8 cellular contexts compared by ENCODE assay signal in the genomic region with DNA sequence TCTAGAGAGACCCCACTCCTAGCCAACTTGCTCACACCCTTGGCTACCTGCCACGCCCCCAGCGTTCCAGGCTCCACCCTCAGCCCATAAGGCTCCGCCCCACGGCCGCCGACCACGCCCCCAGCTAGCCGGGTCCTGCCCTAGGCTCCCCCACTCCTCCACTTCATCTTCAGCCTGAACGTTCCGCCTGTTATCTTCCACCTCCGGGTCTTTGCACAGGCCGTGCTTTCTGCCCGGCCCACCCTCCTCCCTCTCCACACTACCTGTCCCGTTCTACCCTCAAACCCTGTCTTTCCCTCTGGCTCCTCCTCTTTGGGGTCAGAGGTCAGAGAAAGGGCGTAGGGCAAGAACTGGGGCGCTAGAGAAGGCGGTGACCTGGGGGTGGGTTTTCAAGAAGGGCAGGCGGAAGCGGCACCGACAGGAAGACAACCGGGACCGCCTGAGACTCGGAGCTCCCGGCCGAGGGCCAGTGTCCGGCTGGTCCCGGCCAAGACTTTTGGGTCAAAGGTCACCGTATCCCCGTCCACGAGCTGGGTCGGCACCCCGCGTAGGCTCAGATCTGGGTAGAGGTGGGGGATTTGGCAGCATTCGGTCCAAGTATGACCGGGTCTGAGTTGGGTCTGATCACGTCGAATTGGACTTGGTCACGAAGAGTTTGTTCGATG. TPM values are rescaled to one million over a fixed set of nuclear protein-coding genes. Genes with fewer than 3 reads are reported as not detected.
A peak's percentile ranks its signal among the peaks of the same experiment; 100 is the strongest.
DNase-seq lines count a peak whose midpoint lies in the region; ATAC-seq and TF ChIP-seq lines count a peak whose summit lies in the region.

No MANE protein-coding gene starts in this region.

- TF ChIP-seq POLR2A in breast epithelium (IDR thresholded peaks at IDR 0.05), result no peak

- H3K27ac Mint-ChIP-seq in CD8-positive, alpha-beta T cell, result no peak overlapping the region

- H3K27ac ChIP-seq in CD8-positive, alpha-beta T cell (ENCODE audit: low read depth, low read length), result no peak overlapping the region
- no peak overlapping the region for H3K27ac ChIP-seq in HEK293 (ENCODE audit: extremely low read depth, low read depth, low read length)
- H3K27ac ChIP-seq in RWPE1, result peak overlapping the region; percentile 60
- no peak overlapping the region for H3K27ac ChIP-seq in breast epithelium

- H3K36me3 Mint-ChIP-seq in CD8-positive, alpha-beta T cell, result no peaks in the 10 kb centered on the region

- POLR2A ChIA-PET in CD8-positive, alpha-beta T cell (lab: Charles Lee), result interaction anchor here (0.8 to 1.0 kb wide), 2 partner anchors 32 to 57 kb away, joined by 3 read pairs; a partner anchor contains a TSS
- POLR2A ChIA-PET in HEK293 (lab: Yijun Ruan, JAX) (interaction anchor here (0.6 to 1.7 kb wide), 7 partner anchors 9 to 223 kb away, joined by 3 to 19 read pairs (median 4); a partner anchor contains a TSS), RWPE1 (lab: Yijun Ruan, JAX; ENCODE audit: low non-redundant PET) (interaction anchor here (0.5 kb wide), 1 partner anchor 98 kb away, joined by 4 read pairs; no protein-coding TSS in a partner anchor)

- peak overlapping the region; percentile 54 for H3K4me3 ChIP-seq in CD8-positive, alpha-beta T cell (ENCODE audit: low read depth, low read length)
- H3K4me3 ChIP-seq in HEK293 (ENCODE audit: low read depth, low read length) (peak overlapping the region; percentile 40), breast epithelium (peak overlapping the region; percentile 29 to 61 (median 35)), kidney epithelial cell (ENCODE audit: low read depth, low read length) (peak overlapping the region; percentile 39)

- H3K27me3 Mint-ChIP-seq in CD8-positive, alpha-beta T cell (ENCODE audit: low read depth), result peaks cover 51% of the 10 kb centered on the region

- ATAC-seq in CD8-positive, alpha-beta T cell, result no peak
- ATAC-seq in stimulated activated naive CD8-positive, alpha-beta T cell treated with anti-CD3 and anti-CD28 coated beads, Interleukin-15, Interleukin-2, amounts not matched to agents 100 U/mL and 50 U/mL, for 24 hours, result no peak
- no peak for ATAC-seq in HG03097 (IDR thresholded peaks at IDR 0.05; ENCODE audit: low FRiP score, unreplicated experiment)

- no peaks in the 10 kb centered on the region for H3K36me3 ChIP-seq in CD8-positive, alpha-beta T cell (ENCODE audit: insufficient read depth, low read length)
- no peaks in the 10 kb centered on the region for H3K36me3 ChIP-seq in HEK293 (ENCODE audit: control insufficient read depth in 2 of 2, insufficient read depth in 1 of 2, low read length in 2 of 2)
- H3K36me3 ChIP-seq in breast epithelium, result no peaks in the 10 kb centered on the region
- no peaks in the 10 kb centered on the region for H3K36me3 ChIP-seq in kidney epithelial cell (ENCODE audit: control insufficient read depth, insufficient read depth, low read length)

- peaks cover 18% of the 10 kb centered on the region for H3K4me1 Mint-ChIP-seq in CD8-positive, alpha-beta T cell (ENCODE audit: low read depth)

- no peak for TF ChIP-seq CTCF in CD8-positive, alpha-beta T cell (IDR thresholded peaks at IDR 0.05)
- no peak for TF ChIP-seq CTCF in HEK293 (tag by site-specific recombination; IDR thresholded peaks at IDR 0.05)
- TF ChIP-seq CTCF in RWPE1 (conservative IDR thresholded peaks at IDR 0.05; ENCODE audit: low read depth), result no peak
- TF ChIP-seq CTCF in breast epithelium (IDR thresholded peaks at IDR 0.05), result no peak
- TF ChIP-seq CTCF in kidney epithelial cell (IDR thresholded peaks at IDR 0.05; ENCODE audit: insufficient read depth, low read length, poor library complexity, severe bottlenecking), result no peak

- peaks cover 35% of the 10 kb centered on the region for H3K27me3 ChIP-seq in CD8-positive, alpha-beta T cell (ENCODE audit: insufficient read depth, low read length)
- H3K27me3 ChIP-seq in breast epithelium (peaks cover 13 to 61% of the 10 kb centered on the region in 2 donors), kidney epithelial cell (ENCODE audit: control insufficient read depth, insufficient read depth, low read length) (peaks cover 55% of the 10 kb centered on the region)

- H3K9me3 ChIP-seq in CD8-positive, alpha-beta T cell (ENCODE audit: low read length), result no peaks in the 10 kb centered on the region
- H3K9me3 ChIP-seq in HEK293 (ENCODE audit: control insufficient read depth, insufficient read depth, low read depth, low read length) (no peaks in the 10 kb centered on the region), breast epithelium (no peaks in the 10 kb centered on the region)

- intact Hi-C loops in CD8-positive, alpha-beta T cell (cut with DNase I, micrococcal nuclease), result no loop called here
- intact Hi-C loops in breast epithelium (cut with DNase I; ENCODE audit: low total_unique reads), result loop anchor here (2.0 kb wide), 1 partner anchor 43 kb away; no protein-coding TSS in a partner anchor

- H3K9me3 Mint-ChIP-seq in CD8-positive, alpha-beta T cell, result no peaks in the 10 kb centered on the region

- peak overlapping the region; percentile 80 for H3K4me3 Mint-ChIP-seq in CD8-positive, alpha-beta T cell

- CTCF ChIA-PET in CD8-positive, alpha-beta T cell (lab: Charles Lee), result interaction anchor here (0.8 to 2.1 kb wide), 4 partner anchors 9 to 187 kb away, joined by 3 to 13 read pairs (median 3); no protein-coding TSS in a partner anchor
- CTCF ChIA-PET in HEK293 (lab: Yijun Ruan, JAX) (interaction anchor here (0.5 to 1.0 kb wide), 3 partner anchors 16 to 105 kb away, joined by 3 to 4 read pairs (median 3); a partner anchor contains a TSS), RWPE1 (lab: Yijun Ruan, JAX) (interaction anchor here (0.6 to 0.7 kb wide), 2 partner anchors 9 to 125 kb away, joined by 3 read pairs; no protein-coding TSS in a partner anchor)

- DNase-seq in CD8-positive, alpha-beta T cell, result no peak
- DNase-seq in RWPE1 (ENCODE audit: low spot score) (peak; percentile 55), breast epithelium (ENCODE audit: low spot score in 2 of 2) (no peak), kidney epithelial cell (ENCODE audit: low read depth) (no peak), activated gamma-delta T cell (lab: John Stamatoyannopoulos, UW) (no peak)
- peak; percentile 63 for DNase-seq in stimulated activated naive CD8-positive, alpha-beta T cell treated with anti-CD3 and anti-CD28 coated beads, Interleukin-15, Interleukin-2, amounts not matched to agents 100 U/mL and 50 U/mL, for 24 hours

- H3K4me1 ChIP-seq in CD8-positive, alpha-beta T cell (ENCODE audit: insufficient read depth, low read length), result peaks cover 20% of the 10 kb centered on the region
- H3K4me1 ChIP-seq in HEK293 (ENCODE audit: control insufficient read depth, insufficient read depth, low read length), result no peaks in the 10 kb centered on the region; the same call in 1 of the 2 replicates
- H3K4me1 ChIP-seq in breast epithelium, result peaks cover 0 to 5% of the 10 kb centered on the region in 2 donors

TF ChIP-seq in HEK293, 187 proteins besides CTCF, POLR2A, EP300 and RAD21 (continues in another document):
- peak; percentile 82 for TF ChIP-seq ZBTB17 (tag by site-specific recombination; IDR thresholded peaks at IDR 0.05)
- peak; percentile 75; the same call in 1 of the 2 replicates for TF ChIP-seq ZNF335 (tag by site-specific recombination; conservative IDR thresholded peaks at IDR 0.05)
- TF ChIP-seq ZNF777 (tag by site-specific recombination; IDR thresholded peaks at IDR 0.05; ENCODE audit: borderline replicate concordance), result peak; percentile 93; the same call in 1 of the 2 replicates
- TF ChIP-seq, protein P1, sequence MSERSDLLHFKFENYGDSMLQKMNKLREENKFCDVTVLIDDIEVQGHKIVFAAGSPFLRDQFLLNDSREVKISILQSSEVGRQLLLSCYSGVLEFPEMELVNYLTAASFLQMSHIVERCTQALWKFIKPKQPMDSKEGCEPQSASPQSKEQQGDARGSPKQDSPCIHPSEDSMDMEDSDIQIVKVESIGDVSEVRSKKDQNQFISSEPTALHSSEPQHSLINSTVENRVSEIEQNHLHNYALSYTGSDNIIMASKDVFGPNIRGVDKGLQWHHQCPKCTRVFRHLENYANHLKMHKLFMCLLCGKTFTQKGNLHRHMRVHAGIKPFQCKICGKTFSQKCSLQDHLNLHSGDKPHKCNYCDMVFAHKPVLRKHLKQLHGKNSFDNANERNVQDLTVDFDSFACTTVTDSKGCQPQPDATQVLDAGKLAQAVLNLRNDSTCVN (tag by site-specific recombination; optimal IDR thresholded peaks at IDR 0.05), result peak; percentile 25
- peak; percentile 38; the same call in 1 of the 2 replicates for TF ChIP-seq ZNF596 (tag by site-specific recombination; IDR thresholded peaks at IDR 0.05)
- TF ChIP-seq, protein P2, sequence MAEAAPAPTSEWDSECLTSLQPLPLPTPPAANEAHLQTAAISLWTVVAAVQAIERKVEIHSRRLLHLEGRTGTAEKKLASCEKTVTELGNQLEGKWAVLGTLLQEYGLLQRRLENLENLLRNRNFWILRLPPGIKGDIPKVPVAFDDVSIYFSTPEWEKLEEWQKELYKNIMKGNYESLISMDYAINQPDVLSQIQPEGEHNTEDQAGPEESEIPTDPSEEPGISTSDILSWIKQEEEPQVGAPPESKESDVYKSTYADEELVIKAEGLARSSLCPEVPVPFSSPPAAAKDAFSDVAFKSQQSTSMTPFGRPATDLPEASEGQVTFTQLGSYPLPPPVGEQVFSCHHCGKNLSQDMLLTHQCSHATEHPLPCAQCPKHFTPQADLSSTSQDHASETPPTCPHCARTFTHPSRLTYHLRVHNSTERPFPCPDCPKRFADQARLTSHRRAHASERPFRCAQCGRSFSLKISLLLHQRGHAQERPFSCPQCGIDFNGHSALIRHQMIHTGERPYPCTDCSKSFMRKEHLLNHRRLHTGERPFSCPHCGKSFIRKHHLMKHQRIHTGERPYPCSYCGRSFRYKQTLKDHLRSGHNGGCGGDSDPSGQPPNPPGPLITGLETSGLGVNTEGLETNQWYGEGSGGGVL (tag by site-specific recombination; IDR thresholded peaks at IDR 0.05), result peak; percentile 45; the same call in 1 of the 2 replicates
- peak; percentile 28 for TF ChIP-seq ZXDB (tag by site-specific recombination; IDR thresholded peaks at IDR 0.05)

RNA-seq across cellular contexts. Expression of a gene that starts 2.2 kb away (rescaled TPM):
- total RNA-seq in CD8-positive, alpha-beta T cell, result under 1 TPM in 1 of 2 experiments, not detected in 1; 0.71 TPM
- 1 to 10 TPM in 1 of 3 donors, under 1 TPM in 1, not detected in 1; 0.33 to 1.3 TPM for total RNA-seq in breast epithelium
- 0.34 and 0.42 TPM in 2 replicates for total RNA-seq in kidney epithelial cell

RNA-seq across cellular contexts. Expression of a gene that starts 20.1 kb away (rescaled TPM):
- 10 to 100 TPM; 16.8 to 19.4 TPM for total RNA-seq in CD8-positive, alpha-beta T cell
- total RNA-seq in breast epithelium, result 1 to 10 TPM in 2 of 3 donors, under 1 TPM in 1; 0.66 to 1.2 (median 1.1) TPM
- 0.07 and 0.38 TPM in 2 replicates for total RNA-seq in kidney epithelial cell

RNA-seq across cellular contexts. Expression of a gene that starts 31.0 kb away (rescaled TPM):
- total RNA-seq in CD8-positive, alpha-beta T cell, result 1 to 10 TPM; 4.0 to 5.2 TPM
- total RNA-seq in breast epithelium (10 to 100 TPM; 24.3 to 41.3 (median 37.1) TPM), kidney epithelial cell (70.6 and 71.8 TPM in 2 replicates)

RNA-seq across cellular contexts. Expression of a gene that starts 50.3 kb away (rescaled TPM):
- total RNA-seq in CD8-positive, alpha-beta T cell, result 10 to 100 TPM in 1 of 2 experiments, 1 to 10 TPM in 1; 7.6 to 10.4 TPM
- total RNA-seq in breast epithelium, result 10 to 100 TPM in 1 of 3 donors, 1 to 10 TPM in 2; 7.0 to 16.6 (median 9.5) TPM
- total RNA-seq in kidney epithelial cell, result 0.13 and 0.21 TPM in 2 replicates

RNA-seq across cellular contexts. Expression of a gene that starts 50.4 kb away (rescaled TPM):
- total RNA-seq in CD8-positive, alpha-beta T cell, result 1 to 10 TPM; 1.6 to 1.8 TPM
- 100 to 1,000 TPM in 1 of 3 donors, 10 to 100 TPM in 2; 50.1 to 103 (median 91.6) TPM for total RNA-seq in breast epithelium
- 9.2 and 14.1 TPM in 2 replicates for total RNA-seq in kidney epithelial cell

Comparison
In these comparisons a context has a peak if more than half of its experiments do, and no peak if none do; other contexts are left out.
1. DNase-seq: peak in RWPE1 (single experiment) and stimulated activated naive CD8-positive, alpha-beta T cell treated with anti-CD3 and anti-CD28 coated beads, Interleukin-15, Interleukin-2, amounts not matched to agents 100 U/mL and 50 U/mL, for 24 hours (single experiment); none in CD8-positive, alpha-beta T cell (0 of 7), breast epithelium (0 of 2), kidney epithelial cell (single experiment) and activated gamma-delta T cell (single experiment).
2. RNA of a gene that starts 20.1 kb away (total RNA-seq): 16.8 to 19.4 TPM in CD8-positive, alpha-beta T cell; 0.66 to 1.2 TPM in breast epithelium and 0.07 to 0.38 TPM in kidney epithelial cell; every median in the first group is over 4 times any median in the second.
3. RNA of a gene that starts 31.0 kb away (total RNA-seq): 70.6 to 71.8 TPM in kidney epithelial cell and 24.3 to 41.3 TPM in breast epithelium; 4.0 to 5.2 TPM in CD8-positive, alpha-beta T cell; every median in the first group is over 4 times any median in the second.
4. Peak in every context shown above with its lines, with median percentiles within 50 percentile points of each other: H3K4me3 ChIP-seq.